ENCODE assay signal across 1 cellular context in the genomic region with DNA sequence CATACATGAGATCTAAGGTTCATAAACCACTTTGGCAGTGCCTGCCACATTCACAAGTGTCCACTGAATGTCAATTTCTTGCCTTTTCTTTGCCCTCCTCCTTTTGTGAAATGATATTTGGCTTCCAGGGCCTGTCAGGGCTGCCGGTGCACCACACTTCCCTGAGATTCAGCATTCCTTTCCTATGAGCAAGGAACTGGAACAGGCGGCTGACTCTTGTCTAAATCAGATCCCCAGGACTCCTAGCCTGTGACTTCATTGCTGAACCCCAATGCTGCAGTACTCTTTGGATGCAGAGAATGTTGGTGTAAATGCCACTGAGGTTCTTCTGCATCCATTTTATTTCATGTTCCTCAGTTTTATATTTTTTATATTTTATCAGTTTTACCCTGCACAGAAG.
TF ChIP-seq lines count a peak whose summit lies in the region.

No MANE protein-coding gene starts in this region.

TF ChIP-seq in H1, 55 proteins besides CTCF, POLR2A, EP300 and RAD21 (continued from another document):
- TF ChIP-seq, protein P1, sequence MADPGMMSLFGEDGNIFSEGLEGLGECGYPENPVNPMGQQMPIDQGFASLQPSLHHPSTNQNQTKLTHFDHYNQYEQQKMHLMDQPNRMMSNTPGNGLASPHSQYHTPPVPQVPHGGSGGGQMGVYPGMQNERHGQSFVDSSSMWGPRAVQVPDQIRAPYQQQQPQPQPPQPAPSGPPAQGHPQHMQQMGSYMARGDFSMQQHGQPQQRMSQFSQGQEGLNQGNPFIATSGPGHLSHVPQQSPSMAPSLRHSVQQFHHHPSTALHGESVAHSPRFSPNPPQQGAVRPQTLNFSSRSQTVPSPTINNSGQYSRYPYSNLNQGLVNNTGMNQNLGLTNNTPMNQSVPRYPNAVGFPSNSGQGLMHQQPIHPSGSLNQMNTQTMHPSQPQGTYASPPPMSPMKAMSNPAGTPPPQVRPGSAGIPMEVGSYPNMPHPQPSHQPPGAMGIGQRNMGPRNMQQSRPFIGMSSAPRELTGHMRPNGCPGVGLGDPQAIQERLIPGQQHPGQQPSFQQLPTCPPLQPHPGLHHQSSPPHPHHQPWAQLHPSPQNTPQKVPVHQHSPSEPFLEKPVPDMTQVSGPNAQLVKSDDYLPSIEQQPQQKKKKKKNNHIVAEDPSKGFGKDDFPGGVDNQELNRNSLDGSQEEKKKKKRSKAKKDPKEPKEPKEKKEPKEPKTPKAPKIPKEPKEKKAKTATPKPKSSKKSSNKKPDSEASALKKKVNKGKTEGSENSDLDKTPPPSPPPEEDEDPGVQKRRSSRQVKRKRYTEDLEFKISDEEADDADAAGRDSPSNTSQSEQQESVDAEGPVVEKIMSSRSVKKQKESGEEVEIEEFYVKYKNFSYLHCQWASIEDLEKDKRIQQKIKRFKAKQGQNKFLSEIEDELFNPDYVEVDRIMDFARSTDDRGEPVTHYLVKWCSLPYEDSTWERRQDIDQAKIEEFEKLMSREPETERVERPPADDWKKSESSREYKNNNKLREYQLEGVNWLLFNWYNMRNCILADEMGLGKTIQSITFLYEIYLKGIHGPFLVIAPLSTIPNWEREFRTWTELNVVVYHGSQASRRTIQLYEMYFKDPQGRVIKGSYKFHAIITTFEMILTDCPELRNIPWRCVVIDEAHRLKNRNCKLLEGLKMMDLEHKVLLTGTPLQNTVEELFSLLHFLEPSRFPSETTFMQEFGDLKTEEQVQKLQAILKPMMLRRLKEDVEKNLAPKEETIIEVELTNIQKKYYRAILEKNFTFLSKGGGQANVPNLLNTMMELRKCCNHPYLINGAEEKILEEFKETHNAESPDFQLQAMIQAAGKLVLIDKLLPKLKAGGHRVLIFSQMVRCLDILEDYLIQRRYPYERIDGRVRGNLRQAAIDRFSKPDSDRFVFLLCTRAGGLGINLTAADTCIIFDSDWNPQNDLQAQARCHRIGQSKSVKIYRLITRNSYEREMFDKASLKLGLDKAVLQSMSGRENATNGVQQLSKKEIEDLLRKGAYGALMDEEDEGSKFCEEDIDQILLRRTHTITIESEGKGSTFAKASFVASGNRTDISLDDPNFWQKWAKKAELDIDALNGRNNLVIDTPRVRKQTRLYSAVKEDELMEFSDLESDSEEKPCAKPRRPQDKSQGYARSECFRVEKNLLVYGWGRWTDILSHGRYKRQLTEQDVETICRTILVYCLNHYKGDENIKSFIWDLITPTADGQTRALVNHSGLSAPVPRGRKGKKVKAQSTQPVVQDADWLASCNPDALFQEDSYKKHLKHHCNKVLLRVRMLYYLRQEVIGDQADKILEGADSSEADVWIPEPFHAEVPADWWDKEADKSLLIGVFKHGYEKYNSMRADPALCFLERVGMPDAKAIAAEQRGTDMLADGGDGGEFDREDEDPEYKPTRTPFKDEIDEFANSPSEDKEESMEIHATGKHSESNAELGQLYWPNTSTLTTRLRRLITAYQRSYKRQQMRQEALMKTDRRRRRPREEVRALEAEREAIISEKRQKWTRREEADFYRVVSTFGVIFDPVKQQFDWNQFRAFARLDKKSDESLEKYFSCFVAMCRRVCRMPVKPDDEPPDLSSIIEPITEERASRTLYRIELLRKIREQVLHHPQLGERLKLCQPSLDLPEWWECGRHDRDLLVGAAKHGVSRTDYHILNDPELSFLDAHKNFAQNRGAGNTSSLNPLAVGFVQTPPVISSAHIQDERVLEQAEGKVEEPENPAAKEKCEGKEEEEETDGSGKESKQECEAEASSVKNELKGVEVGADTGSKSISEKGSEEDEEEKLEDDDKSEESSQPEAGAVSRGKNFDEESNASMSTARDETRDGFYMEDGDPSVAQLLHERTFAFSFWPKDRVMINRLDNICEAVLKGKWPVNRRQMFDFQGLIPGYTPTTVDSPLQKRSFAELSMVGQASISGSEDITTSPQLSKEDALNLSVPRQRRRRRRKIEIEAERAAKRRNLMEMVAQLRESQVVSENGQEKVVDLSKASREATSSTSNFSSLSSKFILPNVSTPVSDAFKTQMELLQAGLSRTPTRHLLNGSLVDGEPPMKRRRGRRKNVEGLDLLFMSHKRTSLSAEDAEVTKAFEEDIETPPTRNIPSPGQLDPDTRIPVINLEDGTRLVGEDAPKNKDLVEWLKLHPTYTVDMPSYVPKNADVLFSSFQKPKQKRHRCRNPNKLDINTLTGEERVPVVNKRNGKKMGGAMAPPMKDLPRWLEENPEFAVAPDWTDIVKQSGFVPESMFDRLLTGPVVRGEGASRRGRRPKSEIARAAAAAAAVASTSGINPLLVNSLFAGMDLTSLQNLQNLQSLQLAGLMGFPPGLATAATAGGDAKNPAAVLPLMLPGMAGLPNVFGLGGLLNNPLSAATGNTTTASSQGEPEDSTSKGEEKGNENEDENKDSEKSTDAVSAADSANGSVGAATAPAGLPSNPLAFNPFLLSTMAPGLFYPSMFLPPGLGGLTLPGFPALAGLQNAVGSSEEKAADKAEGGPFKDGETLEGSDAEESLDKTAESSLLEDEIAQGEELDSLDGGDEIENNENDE (IDR thresholded peaks at IDR 0.05; ENCODE audit: insufficient replicate concordance, low read length): no peak
- no peak for TF ChIP-seq CTBP2 (IDR thresholded peaks at IDR 0.05; ENCODE audit: borderline replicate concordance, insufficient read depth, insufficient read length, low read length)
- TF ChIP-seq SIX5 (IDR thresholded peaks at IDR 0.05; ENCODE audit: low read depth, low read length): no peak
- no peak for TF ChIP-seq JUND (IDR thresholded peaks at IDR 0.05; ENCODE audit: low read length)
- no peak for TF ChIP-seq BRCA1 (IDR thresholded peaks at IDR 0.05; ENCODE audit: low read depth, low read length)
- TF ChIP-seq TAF1 (IDR thresholded peaks at IDR 0.05; ENCODE audit: low read depth, low read length): no peak
- TF ChIP-seq, protein P2, sequence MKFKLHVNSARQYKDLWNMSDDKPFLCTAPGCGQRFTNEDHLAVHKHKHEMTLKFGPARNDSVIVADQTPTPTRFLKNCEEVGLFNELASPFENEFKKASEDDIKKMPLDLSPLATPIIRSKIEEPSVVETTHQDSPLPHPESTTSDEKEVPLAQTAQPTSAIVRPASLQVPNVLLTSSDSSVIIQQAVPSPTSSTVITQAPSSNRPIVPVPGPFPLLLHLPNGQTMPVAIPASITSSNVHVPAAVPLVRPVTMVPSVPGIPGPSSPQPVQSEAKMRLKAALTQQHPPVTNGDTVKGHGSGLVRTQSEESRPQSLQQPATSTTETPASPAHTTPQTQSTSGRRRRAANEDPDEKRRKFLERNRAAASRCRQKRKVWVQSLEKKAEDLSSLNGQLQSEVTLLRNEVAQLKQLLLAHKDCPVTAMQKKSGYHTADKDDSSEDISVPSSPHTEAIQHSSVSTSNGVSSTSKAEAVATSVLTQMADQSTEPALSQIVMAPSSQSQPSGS (IDR thresholded peaks at IDR 0.05; ENCODE audit: low read length): no peak
- TF ChIP-seq HDAC2 (IDR thresholded peaks at IDR 0.05; ENCODE audit: borderline replicate concordance in 1 of 2, low read depth in 2 of 2, low read length in 2 of 2): no peak
- no peak for TF ChIP-seq EZH2 (IDR thresholded peaks at IDR 0.05; ENCODE audit: low read depth, low read length, severe bottlenecking)
- no peak for TF ChIP-seq BACH1 (IDR thresholded peaks at IDR 0.05; ENCODE audit: low read length)
- TF ChIP-seq GABPA (IDR thresholded peaks at IDR 0.05; ENCODE audit: borderline replicate concordance, insufficient read depth, low read length): no peak
- no peak for TF ChIP-seq HDAC6 (IDR thresholded peaks at IDR 0.05; ENCODE audit: low read depth, low read length)
